Comparison of ENCODE assay signal across 20 cellular contexts in genomic region chr6:89749918-89750317, GRCh38.
"Had no signal": no experiment of that assay in that cellular context is flagged by ENCODE, and none has a peak within 500 bp of the region (broad histone marks: within the 10 kb centered on the region; RNA-seq: fewer than 3 reads in every experiment).

No MANE protein-coding gene starts in this region.

- H3K4me3 Mint-ChIP-seq: activated B cell treated with CpG ODN at 0.5 μM for 24 hours; activated T-helper 1 cell treated with anti-CD3 and anti-CD28 coated beads, Interleukin-12 subunit alpha, Interleukin-12 subunit beta, Interleukin-2, Interleukin-4 antibody, amounts not matched to agents 30 ng/mL and 10 ng/mL and 1 ng/mL, durations not matched to agents 14 hours and 24 hours and 36 hours; brain; effector memory CD8-positive, alpha-beta T cell; naive thymus-derived CD8-positive, alpha-beta T cell; stimulated activated memory B cell treated with anti-CD40 and anti-IgM and Interleukin-4, amounts not matched to agents 10 μg/mL and 1 μg/mL and 100 μg/mL, for 72 hours had no signal

- H3K9me3 ChIP-seq: lower lobe of right lung, pancreas, thyroid gland, uterus had no signal

- H3K4me1 ChIP-seq: lower lobe of right lung, pancreas, thyroid gland, uterus had no signal

- H3K27ac Mint-ChIP-seq: activated B cell treated with CpG ODN at 0.5 μM for 24 hours; activated T-helper 1 cell treated with anti-CD3 and anti-CD28 coated beads, Interleukin-12 subunit alpha, Interleukin-12 subunit beta, Interleukin-2, Interleukin-4 antibody, amounts not matched to agents 30 ng/mL and 10 ng/mL and 1 ng/mL, durations not matched to agents 14 hours and 24 hours and 36 hours; brain; stimulated activated memory B cell treated with anti-CD40 and anti-IgM and Interleukin-4, amounts not matched to agents 10 μg/mL and 1 μg/mL and 100 μg/mL, for 72 hours had no signal

- H3K4me3 ChIP-seq: lower lobe of right lung, pancreas, smooth muscle cell, thyroid gland, uterus had no signal

- H3K4me1 Mint-ChIP-seq: activated B cell treated with CpG ODN at 0.5 μM for 24 hours; brain; naive thymus-derived CD8-positive, alpha-beta T cell; stimulated activated memory B cell treated with anti-CD40 and anti-IgM and Interleukin-4, amounts not matched to agents 10 μg/mL and 1 μg/mL and 100 μg/mL, for 72 hours had no signal

- H3K27me3 Mint-ChIP-seq: activated B cell treated with CpG ODN at 0.5 μM for 24 hours; brain; effector memory CD8-positive, alpha-beta T cell; naive thymus-derived CD8-positive, alpha-beta T cell; stimulated activated memory B cell treated with anti-CD40 and anti-IgM and Interleukin-4, amounts not matched to agents 10 μg/mL and 1 μg/mL and 100 μg/mL, for 72 hours had no signal

- H3K27ac ChIP-seq: lower lobe of right lung, pancreas, thyroid gland, uterus had no signal

- ATAC-seq: activated naive CD4-positive, alpha-beta T cell treated with anti-CD3 and anti-CD28 coated beads, Interleukin-2, amount 50 U/mL, for 72 hours; effector memory CD8-positive, alpha-beta T cell; lower lobe of right lung; naive thymus-derived CD8-positive, alpha-beta T cell; pancreas; sciatic nerve; stimulated activated memory B cell treated with anti-CD40 and anti-IgM and Interleukin-4, amounts not matched to agents 10 μg/mL and 1 μg/mL and 100 μg/mL, for 72 hours had no signal

- H3K27me3 ChIP-seq: pancreas, thyroid gland, uterus had no signal

- H3K9me3 Mint-ChIP-seq: activated B cell treated with CpG ODN at 0.5 μM for 24 hours; activated naive CD4-positive, alpha-beta T cell treated with anti-CD3 and anti-CD28 coated beads, Interleukin-2, amount 50 U/mL, for 72 hours; activated T-helper 1 cell treated with anti-CD3 and anti-CD28 coated beads, Interleukin-12 subunit alpha, Interleukin-12 subunit beta, Interleukin-2, Interleukin-4 antibody, amounts not matched to agents 30 ng/mL and 10 ng/mL and 1 ng/mL, durations not matched to agents 14 hours and 24 hours and 36 hours; brain; effector memory CD8-positive, alpha-beta T cell; naive thymus-derived CD8-positive, alpha-beta T cell; stimulated activated memory B cell treated with anti-CD40 and anti-IgM and Interleukin-4, amounts not matched to agents 10 μg/mL and 1 μg/mL and 100 μg/mL, for 72 hours had no signal

- DNase-seq: activated B cell treated with CpG ODN at 0.5 μM for 24 hours; activated CD4-positive, alpha-beta T cell treated with anti-CD3 and anti-CD28 coated beads for 4 hours; activated gamma-delta T cell treated with Interleukin-2 at 50 U/mL for 16 hours; caudate nucleus; effector memory CD8-positive, alpha-beta T cell; hypothalamus; lower lobe of right lung; naive thymus-derived CD8-positive, alpha-beta T cell; pancreas; stimulated activated CD4-positive, alpha-beta T cell treated with anti-CD3 and anti-CD28 coated beads, Interleukin-4, amount 100 ng/mL, for 24 hours; uterus had no signal

- H3K36me3 ChIP-seq: uterus had no signal

- H3K4me2 ChIP-seq: smooth muscle cell had no signal

- FAIRE-seq: frontal cortex, keratinocyte, pancreas had no signal
